In the genomic region with DNA sequence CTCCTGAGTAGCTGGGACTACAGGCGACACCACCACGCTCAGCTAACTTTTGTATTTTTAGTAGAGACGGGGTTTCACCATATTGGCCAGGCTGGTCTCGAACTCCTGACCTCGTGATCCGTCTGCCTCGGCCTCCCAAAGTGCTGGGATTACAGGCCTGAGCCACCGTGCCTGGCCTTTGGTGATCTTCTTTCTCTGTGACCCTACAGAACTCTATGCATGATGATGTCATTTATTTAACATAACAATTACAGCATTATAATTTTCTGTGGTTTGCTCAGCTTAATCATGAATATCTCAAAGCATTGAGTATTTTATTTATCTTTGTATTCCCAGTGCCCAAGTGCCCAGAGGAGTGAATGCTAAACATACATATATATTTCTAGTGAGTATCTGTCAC, we compare ENCODE assay signal across 1 cellular context. TPM values are rescaled to one million over a fixed set of nuclear protein-coding genes. Genes with fewer than 3 reads are reported as not detected.
"Had no signal": no experiment of that assay in that cellular context is flagged by ENCODE, and none has a peak within 500 bp of the region (broad histone marks: within the 10 kb centered on the region; RNA-seq: fewer than 3 reads in every experiment).

No MANE protein-coding gene starts in this region.

RNA-seq across cellular contexts. Expression of a gene that starts 16.9 kb away (rescaled TPM):
- polyA plus RNA-seq: keratinocyte had no signal
